In the genomic region with DNA sequence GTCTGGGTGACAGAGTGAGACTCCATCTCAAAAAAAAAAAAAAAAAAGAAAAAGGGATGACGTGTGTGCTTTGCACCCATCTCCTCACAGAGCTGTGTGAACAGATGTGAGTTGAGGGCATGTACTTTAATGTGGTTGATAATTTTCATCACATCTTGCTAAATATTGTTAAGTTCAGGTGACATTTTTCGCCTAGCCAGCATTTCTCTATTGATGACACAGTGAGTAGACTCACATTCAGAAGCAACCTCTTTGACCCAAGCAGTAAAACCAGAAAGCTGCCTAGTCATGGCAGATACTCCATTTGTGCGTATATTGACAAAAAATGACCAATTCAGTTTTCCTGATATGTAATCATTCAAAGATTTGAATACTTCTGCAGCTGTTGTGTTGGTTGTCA, we compare ENCODE assay signal across 1 cellular context.
TF ChIP-seq lines count a peak whose summit lies in the region.

No MANE protein-coding gene starts in this region.

TF ChIP-seq in GM23338, 12 proteins besides CTCF, POLR2A, EP300 and RAD21 (continued from another document):
- TF ChIP-seq, protein P1, sequence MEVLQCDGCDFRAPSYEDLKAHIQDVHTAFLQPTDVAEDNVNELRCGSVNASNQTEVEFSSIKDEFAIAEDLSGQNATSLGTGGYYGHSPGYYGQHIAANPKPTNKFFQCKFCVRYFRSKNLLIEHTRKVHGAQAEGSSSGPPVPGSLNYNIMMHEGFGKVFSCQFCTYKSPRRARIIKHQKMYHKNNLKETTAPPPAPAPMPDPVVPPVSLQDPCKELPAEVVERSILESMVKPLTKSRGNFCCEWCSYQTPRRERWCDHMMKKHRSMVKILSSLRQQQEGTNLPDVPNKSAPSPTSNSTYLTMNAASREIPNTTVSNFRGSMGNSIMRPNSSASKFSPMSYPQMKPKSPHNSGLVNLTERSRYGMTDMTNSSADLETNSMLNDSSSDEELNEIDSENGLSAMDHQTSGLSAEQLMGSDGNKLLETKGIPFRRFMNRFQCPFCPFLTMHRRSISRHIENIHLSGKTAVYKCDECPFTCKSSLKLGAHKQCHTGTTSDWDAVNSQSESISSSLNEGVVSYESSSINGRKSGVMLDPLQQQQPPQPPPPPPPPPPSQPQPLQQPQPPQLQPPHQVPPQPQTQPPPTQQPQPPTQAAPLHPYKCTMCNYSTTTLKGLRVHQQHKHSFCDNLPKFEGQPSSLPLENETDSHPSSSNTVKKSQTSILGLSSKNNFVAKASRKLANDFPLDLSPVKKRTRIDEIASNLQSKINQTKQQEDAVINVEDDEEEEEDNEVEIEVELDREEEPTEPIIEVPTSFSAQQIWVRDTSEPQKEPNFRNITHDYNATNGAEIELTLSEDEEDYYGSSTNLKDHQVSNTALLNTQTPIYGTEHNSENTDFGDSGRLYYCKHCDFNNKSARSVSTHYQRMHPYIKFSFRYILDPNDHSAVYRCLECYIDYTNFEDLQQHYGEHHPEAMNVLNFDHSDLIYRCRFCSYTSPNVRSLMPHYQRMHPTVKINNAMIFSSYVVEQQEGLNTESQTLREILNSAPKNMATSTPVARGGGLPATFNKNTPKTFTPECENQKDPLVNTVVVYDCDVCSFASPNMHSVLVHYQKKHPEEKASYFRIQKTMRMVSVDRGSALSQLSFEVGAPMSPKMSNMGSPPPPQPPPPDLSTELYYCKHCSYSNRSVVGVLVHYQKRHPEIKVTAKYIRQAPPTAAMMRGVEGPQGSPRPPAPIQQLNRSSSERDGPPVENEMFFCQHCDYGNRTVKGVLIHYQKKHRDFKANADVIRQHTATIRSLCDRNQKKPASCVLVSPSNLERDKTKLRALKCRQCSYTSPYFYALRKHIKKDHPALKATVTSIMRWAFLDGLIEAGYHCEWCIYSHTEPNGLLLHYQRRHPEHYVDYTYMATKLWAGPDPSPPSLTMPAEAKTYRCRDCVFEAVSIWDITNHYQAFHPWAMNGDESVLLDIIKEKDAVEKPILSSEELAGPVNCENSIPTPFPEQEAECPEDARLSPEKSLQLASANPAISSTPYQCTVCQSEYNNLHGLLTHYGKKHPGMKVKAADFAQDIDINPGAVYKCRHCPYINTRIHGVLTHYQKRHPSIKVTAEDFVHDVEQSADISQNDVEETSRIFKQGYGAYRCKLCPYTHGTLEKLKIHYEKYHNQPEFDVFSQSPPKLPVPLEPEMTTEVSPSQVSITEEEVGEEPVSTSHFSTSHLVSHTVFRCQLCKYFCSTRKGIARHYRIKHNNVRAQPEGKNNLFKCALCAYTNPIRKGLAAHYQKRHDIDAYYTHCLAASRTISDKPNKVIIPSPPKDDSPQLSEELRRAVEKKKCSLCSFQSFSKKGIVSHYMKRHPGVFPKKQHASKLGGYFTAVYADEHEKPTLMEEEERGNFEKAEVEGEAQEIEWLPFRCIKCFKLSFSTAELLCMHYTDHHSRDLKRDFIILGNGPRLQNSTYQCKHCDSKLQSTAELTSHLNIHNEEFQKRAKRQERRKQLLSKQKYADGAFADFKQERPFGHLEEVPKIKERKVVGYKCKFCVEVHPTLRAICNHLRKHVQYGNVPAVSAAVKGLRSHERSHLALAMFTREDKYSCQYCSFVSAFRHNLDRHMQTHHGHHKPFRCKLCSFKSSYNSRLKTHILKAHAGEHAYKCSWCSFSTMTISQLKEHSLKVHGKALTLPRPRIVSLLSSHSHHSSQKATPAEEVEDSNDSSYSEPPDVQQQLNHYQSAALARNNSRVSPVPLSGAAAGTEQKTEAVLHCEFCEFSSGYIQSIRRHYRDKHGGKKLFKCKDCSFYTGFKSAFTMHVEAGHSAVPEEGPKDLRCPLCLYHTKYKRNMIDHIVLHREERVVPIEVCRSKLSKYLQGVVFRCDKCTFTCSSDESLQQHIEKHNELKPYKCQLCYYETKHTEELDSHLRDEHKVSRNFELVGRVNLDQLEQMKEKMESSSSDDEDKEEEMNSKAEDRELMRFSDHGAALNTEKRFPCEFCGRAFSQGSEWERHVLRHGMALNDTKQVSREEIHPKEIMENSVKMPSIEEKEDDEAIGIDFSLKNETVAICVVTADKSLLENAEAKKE (CRISPR knock-in tag; IDR thresholded peaks at IDR 0.05): no peak
